In genomic region chr7:7099584-7100014, GRCh38 we compare ENCODE assay signal across 1 cellular context.
TF ChIP-seq lines count a peak whose summit lies in the region.

No MANE protein-coding gene starts in this region.

TF ChIP-seq in K562, 482 proteins besides CTCF, POLR2A, EP300 and RAD21 (continued from another document and continues in another):
- TF ChIP-seq PRDM10 (IDR thresholded peaks at IDR 0.05; ENCODE audit: partially characterized antibody) (peak; percentile 36), SIN3B (IDR thresholded peaks at IDR 0.05; ENCODE audit: low read depth) (no peak), CXXC5 (CRISPR knock-in tag; IDR thresholded peaks at IDR 0.05) (peak; percentile 42), TRIM28 (IDR thresholded peaks at IDR 0.05) (peak; percentile 56; the same call in 1 of the 2 replicates), SMAD3 (CRISPR knock-in tag; conservative IDR thresholded peaks at IDR 0.05) (0 out of 2 replicates have a peak, but pooled peaks have one; percentile 14), ZNF639 (CRISPR knock-in tag; conservative IDR thresholded peaks at IDR 0.05 in 1 of 2, IDR thresholded peaks at IDR 0.05 in 1 of 2) (no peak), CBX5 (IDR thresholded peaks at IDR 0.05; ENCODE audit: borderline replicate concordance, low read depth) (no peak), KAT7 (CRISPR knock-in tag; IDR thresholded peaks at IDR 0.05; ENCODE audit: borderline replicate concordance) (0 out of 2 replicates have a peak, but pooled peaks have one; percentile 27), SOX6 (IDR thresholded peaks at IDR 0.05) (peak; percentile 89), SMARCC2 (IDR thresholded peaks at IDR 0.05; ENCODE audit: low read depth) (peak; percentile 82), ZNF764 (CRISPR knock-in tag; IDR thresholded peaks at IDR 0.05; ENCODE audit: low read depth) (no peak), ESRRB (CRISPR knock-in tag; IDR thresholded peaks at IDR 0.05; ENCODE audit: borderline replicate concordance) (no peak), POLR2H (tag; IDR thresholded peaks at IDR 0.05; ENCODE audit: low read depth) (no peak), ZNF12 (CRISPR knock-in tag; IDR thresholded peaks at IDR 0.05) (no peak), ZNF124 (CRISPR knock-in tag; IDR thresholded peaks at IDR 0.05) (no peak), MIER1 (IDR thresholded peaks at IDR 0.05; ENCODE audit: low read depth) (no peak), DMBX1 (CRISPR knock-in tag; IDR thresholded peaks at IDR 0.05; ENCODE audit: borderline replicate concordance) (peak; percentile 52; the same call in 1 of the 2 replicates), SAP30 (IDR thresholded peaks at IDR 0.05; ENCODE audit: borderline replicate concordance, insufficient read depth, low read depth, low read length, poor library complexity, severe bottlenecking) (peak; percentile 25), SREBF2 (CRISPR knock-in tag; IDR thresholded peaks at IDR 0.05) (no peak), WHSC1 (IDR thresholded peaks at IDR 0.05; ENCODE audit: low read length) (no peak), GTF2E2 (tag; IDR thresholded peaks at IDR 0.05) (no peak), TCF3 (CRISPR knock-in tag; IDR thresholded peaks at IDR 0.05) (peak; percentile 65), ZNF445 (CRISPR knock-in tag; IDR thresholded peaks at IDR 0.05; ENCODE audit: low read depth) (no peak), TRIM24 (IDR thresholded peaks at IDR 0.05) (peak; percentile 69 to 83; a peak in 3 of 4 replicates), NFIC (IDR thresholded peaks at IDR 0.05) (peak; percentile 66), TAF7 (tag; IDR thresholded peaks at IDR 0.05) (no peak), PHF20 (IDR thresholded peaks at IDR 0.05; ENCODE audit: partially characterized antibody) (no peak), HMGXB4 (CRISPR knock-in tag; IDR thresholded peaks at IDR 0.05) (no peak), ZNF3 (CRISPR knock-in tag; IDR thresholded peaks at IDR 0.05) (no peak), ZNF699 (CRISPR knock-in tag; IDR thresholded peaks at IDR 0.05; ENCODE audit: insufficient replicate concordance) (no peak), NCOA6 (IDR thresholded peaks at IDR 0.05) (no peak), ZBED1 (IDR thresholded peaks at IDR 0.05) (no peak), ZNF57 (CRISPR knock-in tag; IDR thresholded peaks at IDR 0.05) (no peak), PML (IDR thresholded peaks at IDR 0.05; ENCODE audit: low read length) (no peak; the same call in 1 of the 2 replicates), ATF1 (CRISPR knock-in tag; IDR thresholded peaks at IDR 0.05) (no peak), ATF1 (tag; IDR thresholded peaks at IDR 0.05) (no peak), ETV1 (tag; conservative IDR thresholded peaks at IDR 0.05; ENCODE audit: low read depth) (no peak), POLR2AphosphoS2 (IDR thresholded peaks at IDR 0.05; ENCODE audit: low read length) (no peak), KLF1 (tag; IDR thresholded peaks at IDR 0.05) (no peak), MTA1 (IDR thresholded peaks at IDR 0.05; ENCODE audit: borderline replicate concordance) (peak; percentile 64; the same call in 1 of the 2 replicates), NELFE (IDR thresholded peaks at IDR 0.05; ENCODE audit: insufficient read depth, insufficient read length) (no peak), THRB (CRISPR knock-in tag; conservative IDR thresholded peaks at IDR 0.05) (no peak), NEUROD1 (IDR thresholded peaks at IDR 0.05; ENCODE audit: borderline replicate concordance, low read depth, low read length, partially characterized antibody) (peak; percentile 56), ZNF830 (CRISPR knock-in tag; IDR thresholded peaks at IDR 0.05) (no peak), MTA2 (IDR thresholded peaks at IDR 0.05; ENCODE audit: low read depth) (peak; percentile 49), RBFOX2 (IDR thresholded peaks at IDR 0.05; ENCODE audit: low read depth, low read length) (no peak), RREB1 (CRISPR knock-in tag; IDR thresholded peaks at IDR 0.05) (no peak), TCF7L2 (IDR thresholded peaks at IDR 0.05; ENCODE audit: low read depth, low read length) (no peak), PTRF (tag; IDR thresholded peaks at IDR 0.05) (no peak), MCM3 (IDR thresholded peaks at IDR 0.05) (no peak), OTX1 (CRISPR knock-in tag; IDR thresholded peaks at IDR 0.05) (no peak), FOXK2 (conservative IDR thresholded peaks at IDR 0.05 in 1 of 2, IDR thresholded peaks at IDR 0.05 in 1 of 2; ENCODE audit: low read depth in 2 of 2) (0 out of 4 replicates have a peak, but pooled peaks of 1 of the 2 experiments have one; percentile 23), BDP1 (IDR thresholded peaks at IDR 0.05; ENCODE audit: insufficient read depth, insufficient read length) (no peak), RBM15 (IDR thresholded peaks at IDR 0.05; ENCODE audit: insufficient read depth, low read length) (no peak), IFI16 (CRISPR knock-in tag; IDR thresholded peaks at IDR 0.05) (no peak), IRF2 (CRISPR knock-in tag; IDR thresholded peaks at IDR 0.05) (no peak), ZNF561 (CRISPR knock-in tag; conservative IDR thresholded peaks at IDR 0.05) (no peak), ETV5 (CRISPR knock-in tag; IDR thresholded peaks at IDR 0.05; ENCODE audit: low read depth) (0 out of 2 replicates have a peak, but pooled peaks have one; percentile 15), CGGBP1 (CRISPR knock-in tag; IDR thresholded peaks at IDR 0.05) (no peak), SP2 (IDR thresholded peaks at IDR 0.05; ENCODE audit: extremely low read depth, low read depth, low read length, poor library complexity, severe bottlenecking) (no peak), C11orf30 (IDR thresholded peaks at IDR 0.05; ENCODE audit: low read depth) (peak; percentile 100), ZNF740 (CRISPR knock-in tag; IDR thresholded peaks at IDR 0.05) (no peak), ZNF740 (tag; IDR thresholded peaks at IDR 0.05) (no peak)
